1 cellular context compared by ENCODE assay signal in genomic region chr12:31959051-31959700, GRCh38.
A peak's percentile ranks its signal among the peaks of the same experiment; 100 is the strongest.
TF ChIP-seq lines count a peak whose summit lies in the region.

RESF1 (plus strand) TSS chr12:31959415; CDS start chr12:31980956, 21,541 bp downstream.

TF ChIP-seq in GM23338, 12 proteins besides CTCF, POLR2A, EP300 and RAD21 (continued from another document):
- TF ChIP-seq ZNF462 (CRISPR knock-in tag; IDR thresholded peaks at IDR 0.05), result no peak
- TF ChIP-seq ETS1 (IDR thresholded peaks at IDR 0.05), result peak; percentile 67; the same call in 1 of the 2 replicates
- TF ChIP-seq POLR2AphosphoS5 (IDR thresholded peaks at IDR 0.05; ENCODE audit: low read depth), result peak; percentile 80
